In genomic region chr1:54944610-54945392, GRCh38 we compare ENCODE assay signal across 8 cellular contexts. TPM values are rescaled to one million over a fixed set of nuclear protein-coding genes. Genes with fewer than 3 reads are reported as not detected.
DNase-seq lines count a peak whose midpoint lies in the region; TF ChIP-seq lines count a peak whose summit lies in the region.

No MANE protein-coding gene starts in this region.

- H3K36me3 ChIP-seq in NT2/D1 (ENCODE audit: insufficient read depth, insufficient read length, low read length): no peaks in the 10 kb centered on the region

- no peak overlapping the region for H3K9ac ChIP-seq in NT2/D1 (ENCODE audit: insufficient read length, low read depth)

- H3K27me3 ChIP-seq in NT2/D1 (ENCODE audit: insufficient read depth, insufficient read length): no peaks in the 10 kb centered on the region

- no peaks in the 10 kb centered on the region for H3K4me1 ChIP-seq in NT2/D1 (ENCODE audit: insufficient read depth, insufficient read length)

- DNase-seq in NCI-H1436 (lab: John Stamatoyannopoulos, UW): peak; percentile 75
- no peak for DNase-seq in NCI-H1436 treated with DMSO at 0.1 percent for 48 hours (lab: John Stamatoyannopoulos, UW)
- peak; percentile 58 for DNase-seq in HT1080 (ENCODE audit: low read depth)
- peak; percentile 92 for DNase-seq in NT2/D1 (ENCODE audit: low read depth, low spot score)
- DNase-seq in activated CD8-positive, alpha-beta memory T cell treated with anti-CD3 and anti-CD28 coated beads, Interleukin-2, amount 50 U/mL, for 4 hours: peak; percentile 37
- peak; percentile 85 for DNase-seq in epithelial cell of esophagus (ENCODE audit: low read depth)
- DNase-seq in mucosa of gallbladder (ENCODE audit: low spot score): peak; percentile 74
- DNase-seq in stimulated activated CD8-positive, alpha-beta memory T cell treated with anti-CD3 and anti-CD28 coated beads, Interleukin-4, amount 100 ng/mL, for 24 hours (ENCODE audit: low read depth): peak; percentile 36

- peaks cover 33% of the 10 kb centered on the region for H3K9me3 ChIP-seq in NT2/D1 (ENCODE audit: insufficient read depth, low read length)

- peak; percentile 85 for TF ChIP-seq CTCF in epithelial cell of esophagus (IDR thresholded peaks at IDR 0.05; ENCODE audit: insufficient read depth, low read depth, low read length, missing control alignments)

- H3K4me3 ChIP-seq in NT2/D1 (ENCODE audit: insufficient read length, low read depth) (no peak overlapping the region), epithelial cell of esophagus (ENCODE audit: low read length) (no peak overlapping the region)

RNA-seq across cellular contexts. Expression of gene TMEM61, which starts 35.6 kb away (rescaled TPM):
- total RNA-seq in HT1080 (2014; rRNA removed; shearing (Covaris generic)): not detected in 2 replicates
- not detected in 2 replicates for polyA plus RNA-seq in HT1080 (2015; cell fraction: cytosol; rRNA removed)
- not detected in 2 replicates for polyA plus RNA-seq in HT1080 (2015; cell fraction: nucleus; rRNA removed)
- 2.3 TPM for total RNA-seq in mucosa of gallbladder

RNA-seq across cellular contexts. Expression of gene BSND, which starts 53.9 kb away (rescaled TPM):
- total RNA-seq in HT1080 (2014; rRNA removed; shearing (Covaris generic)): not detected in 2 replicates
- 0.01 TPM in 1 of 2 replicates, not detected in the other for polyA plus RNA-seq in HT1080 (2015; cell fraction: cytosol; rRNA removed)
- polyA plus RNA-seq in HT1080 (2015; cell fraction: nucleus; rRNA removed): not detected in 2 replicates
- total RNA-seq in mucosa of gallbladder: not detected

RNA-seq across cellular contexts. Expression of gene DHCR24, which starts 57.8 kb away (rescaled TPM):
- total RNA-seq in HT1080 (2014; rRNA removed; shearing (Covaris generic)): 180 and 213 TPM in 2 replicates
- polyA plus RNA-seq in HT1080 (2015; cell fraction: cytosol; rRNA removed): 68.0 and 70.6 TPM in 2 replicates
- polyA plus RNA-seq in HT1080 (2015; cell fraction: nucleus; rRNA removed): 83.7 and 84.6 TPM in 2 replicates
- total RNA-seq in mucosa of gallbladder: 463 TPM
